9 cellular contexts compared by ENCODE assay signal in genomic region chr11:117443269-117444186, GRCh38.
DNase-seq lines count a peak whose midpoint lies in the region; ATAC-seq and TF ChIP-seq lines count a peak whose summit lies in the region.
"Had no signal": no experiment of that assay in that cellular context is flagged by ENCODE, and none has a peak within 500 bp of the region (broad histone marks: within the 10 kb centered on the region; RNA-seq: fewer than 3 reads in every experiment).

No MANE protein-coding gene starts in this region.

- no peaks in the 10 kb centered on the region for H3K27me3 Mint-ChIP-seq in WTC11 (ENCODE audit: low read depth)

- no peaks in the 10 kb centered on the region for H3K36me3 Mint-ChIP-seq in WTC11
- H3K36me3 Mint-ChIP-seq in stimulated activated effector memory CD8-positive, alpha-beta T cell treated with anti-CD3 and anti-CD28 coated beads, Interleukin-12 subunit alpha, Interleukin-12 subunit beta, amount 100 ng/mL, for 72 hours: no peaks in the 10 kb centered on the region

- no peak overlapping the region for H3K27ac Mint-ChIP-seq in WTC11
- no peak overlapping the region for H3K27ac Mint-ChIP-seq in stimulated activated effector memory CD8-positive, alpha-beta T cell treated with anti-CD3 and anti-CD28 coated beads, Interleukin-12 subunit alpha, Interleukin-12 subunit beta, amount 100 ng/mL, for 72 hours

- H3K4me3 ChIP-seq in MG63: no peak overlapping the region
- H3K4me3 ChIP-seq: BLaER1 treated with 17β-estradiol and CSF1 and Interleukin-3, amounts not matched to agents 10 nM and 100 nM had no signal

- POLR2A ChIA-PET in WTC11 (lab: Charles Lee): no interaction called here

- H3K9me3 ChIP-seq in MG63: no peaks in the 10 kb centered on the region
- H3K9me3 ChIP-seq: BLaER1 treated with 17β-estradiol and CSF1 and Interleukin-3, amounts not matched to agents 10 nM and 100 nM had no signal

- DNase-seq in NCI-H2029 treated with DMSO at 0.1 percent for 48 hours (lab: John Stamatoyannopoulos, UW): peak; percentile 21
- DNase-seq in NCI-H2029 (lab: John Stamatoyannopoulos, UW): no peak
- peak; percentile 47 for DNase-seq in MG63
- peak; percentile 84 for DNase-seq in WTC11 (ENCODE audit: low spot score)
- DNase-seq in hypothalamus (lab: John Stamatoyannopoulos, UW): peak in 47 of 51 donors; percentile 9 to 80 (median 55)
- DNase-seq in stimulated activated effector memory CD8-positive, alpha-beta T cell treated with anti-CD3 and anti-CD28 coated beads, Interleukin-12 subunit alpha, Interleukin-12 subunit beta, amount 100 ng/mL, for 72 hours (ENCODE audit: low spot score in 2 of 2): no peak

- H3K9me3 Mint-ChIP-seq in WTC11: no peaks in the 10 kb centered on the region
- H3K9me3 Mint-ChIP-seq in stimulated activated effector memory CD8-positive, alpha-beta T cell treated with anti-CD3 and anti-CD28 coated beads, Interleukin-12 subunit alpha, Interleukin-12 subunit beta, amount 100 ng/mL, for 72 hours: no peaks in the 10 kb centered on the region

- TF ChIP-seq CTCF in WTC11 (IDR thresholded peaks at IDR 0.05): peak; percentile 56; the same call in 1 of the 2 replicates

- H3K36me3 ChIP-seq in MG63: no peaks in the 10 kb centered on the region
- H3K36me3 ChIP-seq: BLaER1 treated with 17β-estradiol and CSF1 and Interleukin-3, amounts not matched to agents 10 nM and 100 nM had no signal

- ATAC-seq in WTC11 (peak; percentile 95), GM18870 (IDR thresholded peaks at IDR 0.05; ENCODE audit: unreplicated experiment) (no peak), GM18517 (IDR thresholded peaks at IDR 0.05; ENCODE audit: unreplicated experiment) (no peak)
- ATAC-seq in stimulated activated effector memory CD8-positive, alpha-beta T cell treated with anti-CD3 and anti-CD28 coated beads, Interleukin-12 subunit alpha, Interleukin-12 subunit beta, amount 100 ng/mL, for 72 hours: peak; percentile 57

- no peak overlapping the region for H3K4me3 Mint-ChIP-seq in WTC11
- H3K4me3 Mint-ChIP-seq in stimulated activated effector memory CD8-positive, alpha-beta T cell treated with anti-CD3 and anti-CD28 coated beads, Interleukin-12 subunit alpha, Interleukin-12 subunit beta, amount 100 ng/mL, for 72 hours: no peak overlapping the region

- peaks cover 17% of the 10 kb centered on the region for H3K27me3 ChIP-seq in MG63
- H3K27me3 ChIP-seq: BLaER1 treated with 17β-estradiol and CSF1 and Interleukin-3, amounts not matched to agents 10 nM and 100 nM had no signal

- CTCF ChIA-PET in WTC11 (lab: Charles Lee): interaction anchor here (0.6 to 4.9 kb wide), 53 partner anchors 12 to 441 kb away, joined by 3 to 84 read pairs (median 4); partner anchors contain the start of gene CEP164

- peaks cover 7% of the 10 kb centered on the region for H3K4me1 Mint-ChIP-seq in WTC11
- no peaks in the 10 kb centered on the region for H3K4me1 Mint-ChIP-seq in stimulated activated effector memory CD8-positive, alpha-beta T cell treated with anti-CD3 and anti-CD28 coated beads, Interleukin-12 subunit alpha, Interleukin-12 subunit beta, amount 100 ng/mL, for 72 hours

TF ChIP-seq in WTC11, 78 proteins besides CTCF, POLR2A, EP300 and RAD21:
- TF ChIP-seq ZNF138 (CRISPR knock-in tag; conservative IDR thresholded peaks at IDR 0.05) (no peak), ZNF317 (CRISPR knock-in tag; IDR thresholded peaks at IDR 0.05; ENCODE audit: borderline replicate concordance, low read depth) (no peak), ZNF423 (CRISPR knock-in tag; IDR thresholded peaks at IDR 0.05) (0 out of 2 replicates have a peak, but pooled peaks have one; percentile 12), TCF7 (CRISPR knock-in tag; IDR thresholded peaks at IDR 0.05; ENCODE audit: low read depth) (no peak)
- TF ChIP-seq, protein P1, sequence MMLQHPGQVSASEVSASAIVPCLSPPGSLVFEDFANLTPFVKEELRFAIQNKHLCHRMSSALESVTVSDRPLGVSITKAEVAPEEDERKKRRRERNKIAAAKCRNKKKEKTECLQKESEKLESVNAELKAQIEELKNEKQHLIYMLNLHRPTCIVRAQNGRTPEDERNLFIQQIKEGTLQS (CRISPR knock-in tag; conservative IDR thresholded peaks at IDR 0.05): no peak

Comparison
In these comparisons a context has a peak if more than half of its experiments do, and no peak if none do; other contexts are left out.
1. DNase-seq: peak in NCI-H2029 treated with DMSO at 0.1 percent for 48 hours (single experiment), MG63 (single experiment), WTC11 (single experiment) and hypothalamus (47 of 51); none in NCI-H2029 (single experiment) and stimulated activated effector memory CD8-positive, alpha-beta T cell treated with anti-CD3 and anti-CD28 coated beads, Interleukin-12 subunit alpha, Interleukin-12 subunit beta, amount 100 ng/mL, for 72 hours (0 of 2).
2. ATAC-seq: peak in WTC11 (single experiment) and stimulated activated effector memory CD8-positive, alpha-beta T cell treated with anti-CD3 and anti-CD28 coated beads, Interleukin-12 subunit alpha, Interleukin-12 subunit beta, amount 100 ng/mL, for 72 hours (single experiment); none in GM18870 (single experiment) and GM18517 (single experiment).